In genomic region chr19:11251217-11251616, GRCh38 we compare ENCODE assay signal across 21 cellular contexts. TPM values are rescaled to one million over a fixed set of nuclear protein-coding genes. Genes with fewer than 3 reads are reported as not detected.
DNase-seq lines count a peak whose midpoint lies in the region; ATAC-seq, FAIRE-seq and TF ChIP-seq lines count a peak whose summit lies in the region.
"Had no signal": no experiment of that assay in that cellular context is flagged by ENCODE, and none has a peak within 500 bp of the region (broad histone marks: within the 10 kb centered on the region; RNA-seq: fewer than 3 reads in every experiment).

No MANE protein-coding gene starts in this region.

- H3K4me3 ChIP-seq in IMR-90 (ENCODE audit: insufficient read depth, low read depth, low read length), result no peak overlapping the region
- no peak overlapping the region for H3K4me3 ChIP-seq in K562
- H3K4me3 ChIP-seq: BLaER1 had no signal

- no peak overlapping the region for H4K8ac ChIP-seq in IMR-90 (ENCODE audit: low read depth in 2 of 2, low read length in 2 of 2)

- H3K36me3 Mint-ChIP-seq in Calu3 (ENCODE audit: insufficient read depth, unreplicated experiment), result peaks cover 8% of the 10 kb centered on the region
- H3K36me3 Mint-ChIP-seq in activated CD4-positive, alpha-beta memory T cell treated with anti-CD3 and anti-CD28 coated beads for 36 hours, result no peaks in the 10 kb centered on the region
- H3K36me3 Mint-ChIP-seq: T-cell had no signal

- H4K5ac ChIP-seq in IMR-90 (ENCODE audit: low read depth, low read length), result no peak overlapping the region

- H4K20me1 ChIP-seq in IMR-90 (ENCODE audit: insufficient read depth, low read length) (no peaks in the 10 kb centered on the region), K562 (replicated peaks; ENCODE audit: control insufficient read depth, insufficient read depth, low read length) (0 out of 2 replicates have a peak, but pooled peaks cover 6% of the 10 kb centered on the region)

- H3K36me3 ChIP-seq in IMR-90 (ENCODE audit: control insufficient read depth, insufficient read depth, low read length) (peaks cover 32% of the 10 kb centered on the region), K562 (ENCODE audit: control insufficient read depth, insufficient read depth, low read length) (peaks cover 23% of the 10 kb centered on the region; the same call in 2 of the 3 replicates)
- H3K36me3 ChIP-seq: BLaER1 had no signal

- dilution Hi-C loops in IMR-90 (cut with HindIII; ENCODE audit: low sequenced_read_pairs, unreplicated experiment), result no loop called here

- H3K79me1 ChIP-seq in IMR-90 (ENCODE audit: low read depth in 1 of 2, low read length in 2 of 2), result no peaks in the 10 kb centered on the region; a peak in 1 of 4 replicates

- in situ Hi-C loops in IMR-90 (cut with MboI; ENCODE audit: low sequenced_read_pairs), result no loop called here
- in situ Hi-C loops in K562 (cut with MboI), result no loop called here

- H2AFZ ChIP-seq in IMR-90 (replicated peaks; ENCODE audit: low read length, poor library complexity) (no peak overlapping the region), K562 (ENCODE audit: low read depth, low read length) (no peak overlapping the region)

- no peak overlapping the region for H4K91ac ChIP-seq in IMR-90 (ENCODE audit: insufficient read depth, low read depth, low read length)

- H2BK20ac ChIP-seq in IMR-90 (ENCODE audit: low read depth, low read length), result no peak overlapping the region

- TF ChIP-seq CTCF in Calu3 (IDR thresholded peaks at IDR 0.05; ENCODE audit: unreplicated experiment) (no peak), IMR-90 (conservative IDR thresholded peaks at IDR 0.05; ENCODE audit: low read depth, low read length) (no peak), K562 (IDR thresholded peaks at IDR 0.05 in 2 of 3, conservative IDR thresholded peaks at IDR 0.05 in 1 of 3; ENCODE audit: insufficient read depth in 2 of 3, low read depth in 1 of 3, low read length in 3 of 3) (no peak)

- H3K9me1 ChIP-seq in IMR-90 (ENCODE audit: insufficient read depth, low read length) (no peaks in the 10 kb centered on the region), K562 (ENCODE audit: control insufficient read depth, insufficient read depth, low read length) (no peaks in the 10 kb centered on the region)

- TF ChIP-seq EP300 in K562 (IDR thresholded peaks at IDR 0.05; ENCODE audit: low read length), result no peak

- H3K9me3 Mint-ChIP-seq in Calu3 (ENCODE audit: low read depth, unreplicated experiment), result no peaks in the 10 kb centered on the region
- H3K9me3 Mint-ChIP-seq in activated CD4-positive, alpha-beta memory T cell treated with anti-CD3 and anti-CD28 coated beads for 36 hours, result no peaks in the 10 kb centered on the region
- H3K9me3 Mint-ChIP-seq: CD4-positive, alpha-beta T cell; T-cell had no signal

- no peak overlapping the region for H3K18ac ChIP-seq in IMR-90 (ENCODE audit: low read depth, low read length)

- no peaks in the 10 kb centered on the region for H3K4me1 Mint-ChIP-seq in Calu3 (ENCODE audit: low read depth, unreplicated experiment)
- no peaks in the 10 kb centered on the region for H3K4me1 Mint-ChIP-seq in activated CD4-positive, alpha-beta memory T cell treated with anti-CD3 and anti-CD28 coated beads for 36 hours (ENCODE audit: low read depth)
- H3K4me1 Mint-ChIP-seq: T-cell had no signal

- H2BK5ac ChIP-seq in IMR-90 (ENCODE audit: low read depth, low read length, poor library complexity, severe bottlenecking), result no peak overlapping the region

- no peak overlapping the region for H2AK9ac ChIP-seq in IMR-90 (replicated peaks; ENCODE audit: low read depth, low read length, poor library complexity)

- intact Hi-C loops in Calu3 (cut with micrococcal nuclease; ENCODE audit: unreplicated experiment), result no loop called here
- intact Hi-C loops in IMR-90 (cut with micrococcal nuclease), result no loop called here
- intact Hi-C loops in K562 (cut with micrococcal nuclease), result no loop called here
- intact Hi-C loops in activated CD4-positive, alpha-beta memory T cell treated with anti-CD3 and anti-CD28 coated beads for 36 hours (cut with micrococcal nuclease), result no loop called here

- H3K4ac ChIP-seq in IMR-90 (ENCODE audit: low read depth, low read length), result no peak overlapping the region

- no peak overlapping the region for H3K27ac ChIP-seq in IMR-90 (ENCODE audit: insufficient read depth, low read length)
- H3K27ac ChIP-seq in K562 (ENCODE audit: extremely low read depth, low read depth, low read length), result no peak overlapping the region
- H3K27ac ChIP-seq: BLaER1 had no signal

- H3K56ac ChIP-seq in IMR-90 (ENCODE audit: extremely low read depth, insufficient read depth, low read length), result no peak overlapping the region

- no peak for DNase-seq in Calu3
- no peak for DNase-seq in IMR-90
- no peak for DNase-seq in K562 (ENCODE audit: extremely low read depth in 1 of 4, low spot score in 3 of 4)
- no peak for DNase-seq in NCI-H1092 (lab: John Stamatoyannopoulos, UW)
- no peak for DNase-seq in activated CD4-positive, alpha-beta memory T cell treated with anti-CD3 and anti-CD28 coated beads for 36 hours
- DNase-seq: ACHN; Caco-2; CD4-positive, alpha-beta T cell; GDM1; GOT3; Kasumi-1; NCI-H1417 treated with DMSO at 0.1 percent for 48 hours; NCI-H187; NCI-H2107; NCI-H446 treated with DMSO at 0.1 percent for 48 hours; NCI-H526 treated with DMSO at 0.1 percent for 48 hours; OCI-M1; SHP77; T-cell had no signal

- H3K9me3 ChIP-seq in IMR-90 (ENCODE audit: control insufficient read depth, insufficient read depth, low read length), result no peaks in the 10 kb centered on the region
- no peaks in the 10 kb centered on the region for H3K9me3 ChIP-seq in K562 (replicated peaks; ENCODE audit: control insufficient read depth, insufficient read depth, low read depth, low read length)
- H3K9me3 ChIP-seq: BLaER1, Caco-2 had no signal

- no peak overlapping the region for H2BK120ac ChIP-seq in IMR-90 (ENCODE audit: low read depth, low read length)

- H2AK5ac ChIP-seq in IMR-90 (ENCODE audit: low read depth, low read length), result no peak overlapping the region

- H3K9ac ChIP-seq in IMR-90 (ENCODE audit: low read depth, low read length) (no peak overlapping the region), K562 (ENCODE audit: insufficient read depth in 1 of 2, low read depth in 2 of 2, low read length in 2 of 2) (no peak overlapping the region)
- H3K9ac ChIP-seq: BLaER1 had no signal

- H3K4me1 ChIP-seq in IMR-90 (ENCODE audit: control insufficient read depth, insufficient read depth, low read length), result no peaks in the 10 kb centered on the region; the same call in 1 of the 2 replicates
- peaks cover 0 to 5% of the 10 kb centered on the region in 2 experiments; a peak in 2 of 5 replicates for H3K4me1 ChIP-seq in K562 (replicated peaks in 1 of 2; ENCODE audit: control insufficient read depth in 2 of 2, insufficient read depth in 2 of 2, low read length in 2 of 2)
- H3K4me1 ChIP-seq: BLaER1, Caco-2 had no signal

- H3K79me2 ChIP-seq in K562 (ENCODE audit: control insufficient read depth, insufficient read depth, low read length), result no peaks in the 10 kb centered on the region

- H3K27me3 ChIP-seq in IMR-90 (ENCODE audit: control insufficient read depth, insufficient read depth, low read length), result no peaks in the 10 kb centered on the region
- no peaks in the 10 kb centered on the region for H3K27me3 ChIP-seq in K562 (ENCODE audit: control insufficient read depth in 2 of 2, insufficient read depth in 2 of 2, low read length in 2 of 2)

- no peak overlapping the region for H3K23ac ChIP-seq in IMR-90 (ENCODE audit: low read depth, low read length)

- H3K14ac ChIP-seq in IMR-90 (replicated peaks; ENCODE audit: low read depth, low read length), result no peak overlapping the region

- no peak overlapping the region for H2BK15ac ChIP-seq in IMR-90 (ENCODE audit: low read depth, low read length)

- WGBS in IMR-90 (ENCODE audit: extremely low coverage in 2 of 2, insufficient read length in 1 of 2), 2 experiments, result no CpG with 5 or more reads among the region's 4 CpGs
- WGBS in K562 (ENCODE audit: insufficient coverage, low coverage, missing lambda C conversion rate), result 100% methylated on average over 4 of the region's 4 CpGs

- TF ChIP-seq POLR2A in IMR-90 (IDR thresholded peaks at IDR 0.05; ENCODE audit: low read depth, low read length) (no peak), K562 (conservative IDR thresholded peaks at IDR 0.05) (no peak)

- no peak for ATAC-seq in IMR-90 (ENCODE audit: low read depth)
- ATAC-seq in K562, result no peak
- ATAC-seq: T-cell had no signal

- no peak overlapping the region for H3K4me2 ChIP-seq in IMR-90 (ENCODE audit: low read depth, low read length)
- no peak overlapping the region for H3K4me2 ChIP-seq in K562 (ENCODE audit: insufficient read depth, low read length)
- H3K4me2 ChIP-seq: BLaER1 had no signal

- BruUV-seq in Calu3 (replicated peaks; lab: Mats Ljungman, UMichigan) (TSS peak; percentile 55), IMR-90 (replicated peaks; lab: Mats Ljungman, UMichigan) (no TSS peak), K562 (replicated peaks; lab: Mats Ljungman, UMichigan) (no TSS peak)

- POLR2A ChIA-PET in IMR-90 (lab: Charles Lee; ENCODE audit: unreplicated experiment) (no interaction called here), K562 (lab: Yijun Ruan, JAX) (interaction anchor here (0.5 kb wide), 1 partner anchor 9 kb away, joined by 3 read pairs; no protein-coding TSS in a partner anchor)
- POLR2A ChIA-PET in activated CD4-positive, alpha-beta memory T cell treated with anti-CD3 and anti-CD28 coated beads for 36 hours (lab: Charles Lee), result no interaction called here

- CTCF ChIA-PET in Calu3 (lab: Charles Lee), result no interaction called here
- CTCF ChIA-PET in IMR-90 (lab: Yijun Ruan, JAX), result no interaction called here
- CTCF ChIA-PET in K562 (lab: Yijun Ruan, JAX; ENCODE audit: low intra/inter-chr PET ratio), result interaction anchor here (0.6 kb wide), 1 partner anchor 25 kb away, joined by 3 read pairs; no protein-coding TSS in a partner anchor
- CTCF ChIA-PET in activated CD4-positive, alpha-beta memory T cell treated with anti-CD3 and anti-CD28 coated beads for 36 hours (lab: Charles Lee), result no interaction called here

- no peak overlapping the region for H3K27ac Mint-ChIP-seq in Calu3 (ENCODE audit: unreplicated experiment)
- H3K27ac Mint-ChIP-seq in activated CD4-positive, alpha-beta memory T cell treated with anti-CD3 and anti-CD28 coated beads for 36 hours, result no peak overlapping the region
- H3K27ac Mint-ChIP-seq: CD4-positive, alpha-beta T cell; T-cell had no signal

- TF ChIP-seq RAD21 in IMR-90 (IDR thresholded peaks at IDR 0.05; ENCODE audit: low read length) (no peak), K562 (CRISPR knock-in tag; conservative IDR thresholded peaks at IDR 0.05 in 1 of 2, IDR thresholded peaks at IDR 0.05 in 1 of 2) (no peak)

- H3K4me3 Mint-ChIP-seq in Calu3 (ENCODE audit: low read depth, unreplicated experiment), result no peak overlapping the region
- H3K4me3 Mint-ChIP-seq in activated CD4-positive, alpha-beta memory T cell treated with anti-CD3 and anti-CD28 coated beads for 36 hours, result no peak overlapping the region
- H3K4me3 Mint-ChIP-seq: CD4-positive, alpha-beta T cell; T-cell had no signal

- H3K27me3 Mint-ChIP-seq in Calu3 (ENCODE audit: unreplicated experiment), result no peaks in the 10 kb centered on the region
- H3K27me3 Mint-ChIP-seq in activated CD4-positive, alpha-beta memory T cell treated with anti-CD3 and anti-CD28 coated beads for 36 hours, result no peaks in the 10 kb centered on the region

- no peak for FAIRE-seq in K562 (lab: Jason Lieb, UNC)

RNA-seq across cellular contexts. Expression of gene DOCK6, which starts 11.1 kb away (rescaled TPM):
- total RNA-seq in Calu3 (2022) (54.8 and 63.6 TPM in 2 replicates), IMR-90 (2012; rRNA removed) (4.4 and 5.0 TPM in 2 replicates), K562 (2014; rRNA removed) (3.8 and 5.7 TPM in 2 replicates), K562 (2014; rRNA removed; fragmentation: Illumina TruSeq; extraction: Trizol) (2.0 and 2.4 TPM in 2 replicates), K562 (2015; rRNA removed; fragmentation: Illumina TruSeq; extraction: Trizol) (1.9 and 2.3 TPM in 2 replicates), K562 (2021) (19.3 and 20.2 TPM in 2 replicates)
- polyA plus RNA-seq in IMR-90 (2012; rRNA removed) (17.7 and 18.4 TPM in 2 replicates), K562 (2011; rRNA removed) (7.0 and 14.5 TPM in 2 replicates), K562 (2014; fragmentation: Illumina TruSeq; extraction: Trizol) (4.4 and 7.3 TPM in 2 replicates), K562 (2014; fragmentation: Nextera tagmentation; extraction: Ambion mirVana) (under 1 TPM; 0.35 to 0.46 TPM), K562 (2014; rRNA removed) (10.0 and 11.8 TPM in 2 replicates)
- polyA plus RNA-seq in IMR-90 (2012; cell fraction: cytosol; rRNA removed), result 6.9 and 15.1 TPM in 2 replicates
- polyA plus RNA-seq in IMR-90 (2012; cell fraction: nucleus; rRNA removed; ENCODE audit: low replicate concordance), result 64.0 and 119 TPM in 2 replicates
- 79.9 and 184 TPM in 2 replicates for total RNA-seq in K562 (2011; cell fraction: chromatin; rRNA removed; ENCODE audit: low replicate concordance)
- total RNA-seq in K562 (2011; cell fraction: nucleolus; rRNA removed), result 88.2 and 89.2 TPM in 2 replicates
- total RNA-seq in K562 (2011; cell fraction: nucleoplasm; rRNA removed), result 65.6 and 76.9 TPM in 2 replicates
- 8.0 and 14.5 TPM in 2 replicates for polyA plus RNA-seq in K562 (2011; cell fraction: cytosol; rRNA removed)
- 78.6 and 79.9 TPM in 2 replicates for polyA plus RNA-seq in K562 (2011; cell fraction: nucleus; rRNA removed)
- 7.9 and 22.7 TPM in 2 replicates for polyA plus RNA-seq in K562 (2012)
- 5.3 and 5.8 TPM in 2 replicates for polyA minus RNA-seq in K562 (2011; rRNA and poly(A)+ RNA removed)
- polyA minus RNA-seq in K562 (2011; cell fraction: cytosol; rRNA and poly(A)+ RNA removed), result 8.8 and 17.8 TPM in 2 replicates
- polyA minus RNA-seq in K562 (2011; cell fraction: nucleus; rRNA and poly(A)+ RNA removed), result 15.8 and 20.2 TPM in 2 replicates
- total RNA-seq in activated CD4-positive, alpha-beta memory T cell treated with anti-CD3 and anti-CD28 coated beads for 36 hours, result 1 to 10 TPM; 5.8 to 5.9 TPM

RNA-seq across cellular contexts. Expression of gene ANGPTL8, which starts 11.8 kb away (rescaled TPM):
- not detected in 2 replicates for total RNA-seq in Calu3 (2022)
- total RNA-seq in IMR-90 (2012; rRNA removed), result not detected in 2 replicates
- polyA plus RNA-seq in IMR-90 (2012; rRNA removed), result not detected in 2 replicates
- 0.09 TPM in 1 of 2 replicates, not detected in the other for polyA plus RNA-seq in IMR-90 (2012; cell fraction: cytosol; rRNA removed)
- 0.34 and 0.60 TPM in 2 replicates for polyA plus RNA-seq in IMR-90 (2012; cell fraction: nucleus; rRNA removed; ENCODE audit: low replicate concordance)
- total RNA-seq in K562 (2011; cell fraction: chromatin; rRNA removed; ENCODE audit: low replicate concordance), result not detected in 2 replicates
- not detected in 2 replicates for total RNA-seq in K562 (2011; cell fraction: nucleolus; rRNA removed)
- not detected in 2 replicates for total RNA-seq in K562 (2011; cell fraction: nucleoplasm; rRNA removed)
- not detected in 2 replicates for total RNA-seq in K562 (2014; rRNA removed)
- total RNA-seq in K562 (2014; rRNA removed; fragmentation: Illumina TruSeq; extraction: Trizol), result not detected in 2 replicates
- not detected in 2 replicates for total RNA-seq in K562 (2015; rRNA removed; fragmentation: Illumina TruSeq; extraction: Trizol)
- total RNA-seq in K562 (2021), result not detected in 2 replicates
- not detected in 2 replicates for polyA plus RNA-seq in K562 (2011; rRNA removed)
- not detected in 2 replicates for polyA plus RNA-seq in K562 (2011; cell fraction: cytosol; rRNA removed)
- polyA plus RNA-seq in K562 (2011; cell fraction: nucleus; rRNA removed), result not detected in 2 replicates
- not detected in 2 replicates for polyA plus RNA-seq in K562 (2012)
- polyA plus RNA-seq in K562 (2014; fragmentation: Illumina TruSeq; extraction: Trizol), result not detected in 2 replicates
- not detected for polyA plus RNA-seq in K562 (2014; fragmentation: Nextera tagmentation; extraction: Ambion mirVana)
- not detected in 2 replicates for polyA plus RNA-seq in K562 (2014; rRNA removed)
- polyA minus RNA-seq in K562 (2011; rRNA and poly(A)+ RNA removed), result not detected in 2 replicates
- polyA minus RNA-seq in K562 (2011; cell fraction: cytosol; rRNA and poly(A)+ RNA removed), result not detected in 2 replicates
- not detected in 2 replicates for polyA minus RNA-seq in K562 (2011; cell fraction: nucleus; rRNA and poly(A)+ RNA removed)
- total RNA-seq in activated CD4-positive, alpha-beta memory T cell treated with anti-CD3 and anti-CD28 coated beads for 36 hours, result not detected
- total RNA-seq: Caco-2; CD4-positive, alpha-beta T cell; MCF 10A; T-cell had no signal

RNA-seq across cellular contexts. Expression of gene TSPAN16, which starts 44.7 kb away (rescaled TPM):
- total RNA-seq in Calu3 (2022) (not detected in 2 replicates), IMR-90 (2012; rRNA removed) (not detected in 2 replicates), K562 (2014; rRNA removed) (not detected in 2 replicates), K562 (2014; rRNA removed; fragmentation: Illumina TruSeq; extraction: Trizol) (not detected in 2 replicates), K562 (2015; rRNA removed; fragmentation: Illumina TruSeq; extraction: Trizol) (not detected in 2 replicates), K562 (2021) (not detected in 2 replicates)
- polyA plus RNA-seq in IMR-90 (2012; rRNA removed) (not detected in 2 replicates), K562 (2011; rRNA removed) (not detected in 2 replicates), K562 (2014; fragmentation: Illumina TruSeq; extraction: Trizol) (not detected in 2 replicates), K562 (2014; fragmentation: Nextera tagmentation; extraction: Ambion mirVana) (not detected), K562 (2014; rRNA removed) (not detected in 2 replicates)
- not detected in 2 replicates for polyA plus RNA-seq in IMR-90 (2012; cell fraction: cytosol; rRNA removed)
- not detected in 2 replicates for polyA plus RNA-seq in IMR-90 (2012; cell fraction: nucleus; rRNA removed; ENCODE audit: low replicate concordance)
- not detected in 2 replicates for total RNA-seq in K562 (2011; cell fraction: chromatin; rRNA removed; ENCODE audit: low replicate concordance)
- not detected in 2 replicates for total RNA-seq in K562 (2011; cell fraction: nucleolus; rRNA removed)
- total RNA-seq in K562 (2011; cell fraction: nucleoplasm; rRNA removed), result not detected in 2 replicates
- not detected in 2 replicates for polyA plus RNA-seq in K562 (2011; cell fraction: cytosol; rRNA removed)
- polyA plus RNA-seq in K562 (2011; cell fraction: nucleus; rRNA removed), result not detected in 2 replicates
- polyA plus RNA-seq in K562 (2012), result not detected in 2 replicates
- polyA minus RNA-seq in K562 (2011; rRNA and poly(A)+ RNA removed), result not detected in 2 replicates
- not detected in 2 replicates for polyA minus RNA-seq in K562 (2011; cell fraction: cytosol; rRNA and poly(A)+ RNA removed)
- not detected in 2 replicates for polyA minus RNA-seq in K562 (2011; cell fraction: nucleus; rRNA and poly(A)+ RNA removed)
- total RNA-seq in activated CD4-positive, alpha-beta memory T cell treated with anti-CD3 and anti-CD28 coated beads for 36 hours, result not detected
- total RNA-seq: Caco-2; CD4-positive, alpha-beta T cell; MCF 10A; T-cell had no signal

RNA-seq across cellular contexts. Expression of gene KANK2, which starts 53.9 kb away (rescaled TPM):
- total RNA-seq in Calu3 (2022) (27.8 and 31.2 TPM in 2 replicates), IMR-90 (2012; rRNA removed) (104 and 126 TPM in 2 replicates), K562 (2014; rRNA removed) (32.2 and 41.2 TPM in 2 replicates), K562 (2014; rRNA removed; fragmentation: Illumina TruSeq; extraction: Trizol) (12.7 and 13.9 TPM in 2 replicates), K562 (2015; rRNA removed; fragmentation: Illumina TruSeq; extraction: Trizol) (19.8 and 21.3 TPM in 2 replicates), K562 (2021) (36.0 and 37.5 TPM in 2 replicates)
- polyA plus RNA-seq in IMR-90 (2012; rRNA removed) (156 and 176 TPM in 2 replicates), K562 (2011; rRNA removed) (10.8 and 13.5 TPM in 2 replicates), K562 (2014; fragmentation: Illumina TruSeq; extraction: Trizol) (47.7 and 47.8 TPM in 2 replicates), K562 (2014; fragmentation: Nextera tagmentation; extraction: Ambion mirVana) (1 to 10 TPM; 4.4 to 5.6 TPM), K562 (2014; rRNA removed) (17.4 and 24.6 TPM in 2 replicates)
- polyA plus RNA-seq in IMR-90 (2012; cell fraction: cytosol; rRNA removed), result 95.0 and 131 TPM in 2 replicates
- polyA plus RNA-seq in IMR-90 (2012; cell fraction: nucleus; rRNA removed; ENCODE audit: low replicate concordance), result 95.7 and 185 TPM in 2 replicates
- 29.2 and 60.7 TPM in 2 replicates for total RNA-seq in K562 (2011; cell fraction: chromatin; rRNA removed; ENCODE audit: low replicate concordance)
- 29.0 and 31.2 TPM in 2 replicates for total RNA-seq in K562 (2011; cell fraction: nucleolus; rRNA removed)
- total RNA-seq in K562 (2011; cell fraction: nucleoplasm; rRNA removed), result 30.1 and 39.5 TPM in 2 replicates
- polyA plus RNA-seq in K562 (2011; cell fraction: cytosol; rRNA removed), result 9.4 and 26.1 TPM in 2 replicates
- polyA plus RNA-seq in K562 (2011; cell fraction: nucleus; rRNA removed), result 15.1 and 27.0 TPM in 2 replicates
- 30.1 and 49.8 TPM in 2 replicates for polyA plus RNA-seq in K562 (2012)
- polyA minus RNA-seq in K562 (2011; rRNA and poly(A)+ RNA removed), result 7.2 and 12.8 TPM in 2 replicates
- polyA minus RNA-seq in K562 (2011; cell fraction: cytosol; rRNA and poly(A)+ RNA removed), result 18.5 and 26.0 TPM in 2 replicates
- polyA minus RNA-seq in K562 (2011; cell fraction: nucleus; rRNA and poly(A)+ RNA removed), result 6.7 and 6.9 TPM in 2 replicates
- 1 to 10 TPM; 2.0 to 2.5 TPM for total RNA-seq in activated CD4-positive, alpha-beta memory T cell treated with anti-CD3 and anti-CD28 coated beads for 36 hours
- total RNA-seq: CD4-positive, alpha-beta T cell had no signal
